ENCODE assay signal across 20 cellular contexts in genomic region chr1:237695878-237696277, GRCh38.
"Had no signal": no experiment of that assay in that cellular context is flagged by ENCODE, and none has a peak within 500 bp of the region (broad histone marks: within the 10 kb centered on the region; RNA-seq: fewer than 3 reads in every experiment).

No MANE protein-coding gene starts in this region.

- DNase-seq: cerebellar nuclear complex; dorsolateral prefrontal cortex; effector CD4-positive, alpha-beta T cell; kidney; left lung; lower lobe of right lung; naive thymus-derived CD8-positive, alpha-beta T cell; nephron progenitor cell; nucleus accumbens; posterior cingulate gyrus; psoas muscle; spleen; stimulated activated CD4-positive, alpha-beta T cell treated with anti-CD3 and anti-CD28 coated beads, Interleukin-4, amount 100 ng/mL, for 4 hours; transverse colon had no signal

- H3K4me1 ChIP-seq: left lung, lower lobe of right lung, psoas muscle, spleen, suprapubic skin, transverse colon, vagina had no signal

- H2AFZ ChIP-seq: hepatocyte had no signal

- H3K27ac ChIP-seq: dorsolateral prefrontal cortex, hepatocyte, left lung, lower lobe of right lung, psoas muscle, skin epidermis, spleen, suprapubic skin, vagina had no signal

- H3K27me3 ChIP-seq: dorsolateral prefrontal cortex, hepatocyte, left lung, spleen, suprapubic skin, transverse colon, vagina had no signal

- H3K4me2 ChIP-seq: hepatocyte had no signal

- H3K79me2 ChIP-seq: hepatocyte had no signal

- H3K9me3 ChIP-seq: left lung, lower lobe of right lung, psoas muscle, spleen, suprapubic skin, transverse colon, vagina had no signal

- H3K36me3 ChIP-seq: left lung, lower lobe of right lung, spleen, suprapubic skin, transverse colon, vagina had no signal

- ATAC-seq: left lung; lower lobe of right lung; naive thymus-derived CD8-positive, alpha-beta T cell; psoas muscle; sciatic nerve; stimulated activated memory B cell treated with anti-CD40 and anti-IgM and Interleukin-4, amounts not matched to agents 10 μg/mL and 1 μg/mL and 100 μg/mL, for 72 hours had no signal

- H3K4me3 ChIP-seq: dorsolateral prefrontal cortex, hepatocyte, left lung, lower lobe of right lung, psoas muscle, skin epidermis, spleen, suprapubic skin, transverse colon, vagina had no signal
